ENCODE assay signal across 23 cellular contexts in genomic region chr20:56998438-56998837, GRCh38.
"Had no signal": no experiment of that assay in that cellular context is flagged by ENCODE, and none has a peak within 500 bp of the region (broad histone marks: within the 10 kb centered on the region; RNA-seq: fewer than 3 reads in every experiment).

No MANE protein-coding gene starts in this region.

- H3K4me1 ChIP-seq: left ventricle myocardium inferior, lower lobe of right lung, prostate gland, right atrium auricular region, stomach, thyroid gland had no signal

- H3K27me3 ChIP-seq: right atrium auricular region, thyroid gland had no signal

- H3K36me3 Mint-ChIP-seq: immature natural killer cell had no signal

- H3K4me3 ChIP-seq: dorsolateral prefrontal cortex, left ventricle myocardium inferior, lower lobe of right lung, prostate gland, right atrium auricular region, skin epidermis, stomach, thyroid gland had no signal

- H3K4me1 Mint-ChIP-seq: immature natural killer cell; naive thymus-derived CD8-positive, alpha-beta T cell had no signal

- H3K27ac ChIP-seq: dorsolateral prefrontal cortex, left ventricle myocardium inferior, lower lobe of right lung, prostate gland, right atrium auricular region, stomach, thyroid gland had no signal

- FAIRE-seq: colon, frontal cortex had no signal

- H3K9me3 ChIP-seq: prostate gland, thyroid gland had no signal

- H3K36me3 ChIP-seq: left ventricle myocardium inferior, lower lobe of right lung, prostate gland, right atrium auricular region, stomach, thyroid gland had no signal

- DNase-seq: dorsolateral prefrontal cortex; effector CD4-positive, alpha-beta T cell; hypothalamus; immature natural killer cell; kidney glomerular epithelial cell; left colon; left ventricle myocardium inferior; lower lobe of right lung; naive thymus-derived CD8-positive, alpha-beta T cell; nephron progenitor cell; nucleus accumbens; stimulated activated CD4-positive, alpha-beta T cell treated with anti-CD3 and anti-CD28 coated beads, Interleukin-15, amount 100 ng/mL, for 24 hours; stimulated activated CD4-positive, alpha-beta T cell treated with anti-CD3 and anti-CD28 coated beads, Interleukin-4, amount 100 ng/mL, for 1 hour; stimulated activated CD8-positive, alpha-beta memory T cell treated with anti-CD3 and anti-CD28 coated beads, Interleukin-4, amount 100 ng/mL, for 48 hours; stimulated activated naive CD4-positive, alpha-beta T cell treated with Interleukin-2 at 50 U/mL for 16 hours; stomach; thyroid gland; trophoblast cell had no signal

- H3K27ac Mint-ChIP-seq: immature natural killer cell, nephron progenitor cell had no signal

- ATAC-seq: left colon; lower lobe of right lung; naive thymus-derived CD8-positive, alpha-beta T cell had no signal

- H3K4me3 Mint-ChIP-seq: immature natural killer cell; naive thymus-derived CD8-positive, alpha-beta T cell; nephron progenitor cell had no signal
